ENCODE assay signal across 25 cellular contexts in the genomic region with DNA sequence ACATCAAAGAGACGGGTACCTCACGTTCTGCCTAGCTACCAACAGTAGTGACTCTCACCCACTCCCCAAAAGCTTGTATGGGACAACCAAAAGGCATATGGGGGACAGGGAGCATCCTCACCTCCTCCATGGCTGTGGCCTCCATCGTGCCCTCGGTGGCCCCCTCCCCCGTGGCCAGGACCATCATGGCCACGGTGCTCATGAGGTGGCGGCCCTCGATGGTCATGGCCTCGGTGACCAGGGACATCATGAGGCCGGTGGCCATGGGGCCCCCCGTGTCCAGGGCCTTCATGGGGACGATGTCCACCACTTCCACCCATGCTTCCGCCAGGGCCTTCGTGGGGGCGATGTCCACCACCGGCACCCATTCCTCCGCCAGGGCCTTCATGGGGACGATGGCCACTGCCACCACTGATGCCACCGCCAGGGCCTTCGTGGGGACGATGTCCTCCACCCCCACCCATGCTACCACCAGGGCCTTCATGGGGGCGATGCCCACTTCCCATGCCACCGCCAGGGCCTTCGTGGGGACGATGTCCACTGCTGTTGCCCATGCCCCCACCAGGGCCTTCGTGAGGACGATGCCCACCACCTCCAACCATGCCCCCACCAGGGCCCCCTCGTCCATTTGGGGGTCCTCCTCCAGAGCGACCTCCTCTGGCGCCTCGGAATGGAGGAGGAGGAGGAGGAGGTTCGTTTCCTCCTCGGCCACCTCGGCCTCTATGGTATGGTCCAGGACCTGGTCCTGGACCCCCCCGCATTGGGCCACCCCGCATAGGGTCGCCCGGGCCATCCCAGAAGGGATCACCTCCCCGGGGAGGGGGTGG. TPM values are rescaled to one million over a fixed set of nuclear protein-coding genes. Genes with fewer than 3 reads are reported as not detected.
DNase-seq lines count a peak whose midpoint lies in the region; ATAC-seq and TF ChIP-seq lines count a peak whose summit lies in the region.
"Had no signal": no experiment of that assay in that cellular context is flagged by ENCODE, and none has a peak within 500 bp of the region (broad histone marks: within the 10 kb centered on the region; RNA-seq: fewer than 3 reads in every experiment).

No MANE protein-coding gene starts in this region.

- H3K9me3 ChIP-seq in SK-N-SH, result no peaks in the 10 kb centered on the region
- no peaks in the 10 kb centered on the region for H3K9me3 ChIP-seq in vagina
- H3K9me3 ChIP-seq: adrenal gland, breast epithelium, Caco-2, ovary, sigmoid colon, tibial artery had no signal

- no peak for TF ChIP-seq POLR2A in vagina (IDR thresholded peaks at IDR 0.05)

- H3K79me2 ChIP-seq in SK-N-SH (ENCODE audit: insufficient read depth), result no peaks in the 10 kb centered on the region

- H2AFZ ChIP-seq in SK-N-SH (ENCODE audit: low read depth), result no peak overlapping the region

- intact Hi-C loops in posterior vena cava (cut with DNase I), result no loop called here
- intact Hi-C loops in vagina (cut with DNase I), result no loop called here

- no peaks in the 10 kb centered on the region for H3K9me2 ChIP-seq in SK-N-SH

- CTCF ChIA-PET in SK-N-SH (lab: Yijun Ruan, JAX), result interaction anchor here (1.6 to 9.9 kb wide), 3 partner anchors 8 to 58 kb away, joined by 7 to 118 read pairs (median 18); no protein-coding TSS in a partner anchor

- 97% methylated on average over 17 of the region's 39 CpGs for WGBS in SK-N-SH (ENCODE audit: low lambda C conversion rate)

- H3K4me3 ChIP-seq in SK-N-SH (ENCODE audit: low read depth in 2 of 2, low read length in 1 of 2) (no peak overlapping the region), vagina (no peak overlapping the region)
- peak overlapping the region; percentile 28 for H3K4me3 ChIP-seq in Jurkat, Clone E6-1 (ENCODE audit: low read length)
- H3K4me3 ChIP-seq: adrenal gland, breast epithelium, lung, ovary, sigmoid colon, tibial artery had no signal

- H3K27ac ChIP-seq in SK-N-SH (ENCODE audit: low read depth in 2 of 2, low read length in 1 of 2), result no peak overlapping the region
- H3K27ac ChIP-seq in vagina, result no peak overlapping the region
- H3K27ac ChIP-seq: adrenal gland, breast epithelium, ovary, sigmoid colon, tibial artery had no signal

- DNase-seq in SK-N-SH (peak; percentile 33), left lobe of liver (ENCODE audit: low spot score) (no peak), posterior vena cava (ENCODE audit: low spot score) (peak; percentile 78), vagina (ENCODE audit: extremely low spot score in 2 of 2) (no peak)
- no peak for DNase-seq in Jurkat, Clone E6-1 (ENCODE audit: low read depth, low spot score)
- DNase-seq in activated CD8-positive, alpha-beta memory T cell treated with anti-CD3 and anti-CD28 coated beads for 24 hours, result no peak
- DNase-seq: activated CD4-positive, alpha-beta T cell treated with anti-CD3 and anti-CD28 coated beads, Interleukin-2, amount 10 ng/mL, durations not matched to agents 24 days and 14 days; activated CD8-positive, alpha-beta memory T cell treated with anti-CD3 and anti-CD28 coated beads, Interleukin-2, amount 50 U/mL, for 4 hours; activated effector memory CD4-positive, alpha-beta T cell treated with anti-CD3 and anti-CD28 coated beads, Interleukin-2, amount 50 U/mL, for 16 hours; adrenal gland; Caco-2; cortex of kidney; EL; MM.1S; NCI-H1436 treated with DMSO at 0.1 percent for 48 hours; NCI-H526 treated with DMSO at 0.1 percent for 48 hours; ovary; sigmoid colon; SW 1271; tibial artery had no signal

- H4K20me1 ChIP-seq in SK-N-SH (ENCODE audit: insufficient read depth), result no peaks in the 10 kb centered on the region

- TF ChIP-seq RAD21 in SK-N-SH (IDR thresholded peaks at IDR 0.05; ENCODE audit: low read length), result no peak

- H3K27me3 ChIP-seq in SK-N-SH (ENCODE audit: insufficient read depth), result no peaks in the 10 kb centered on the region
- H3K27me3 ChIP-seq in vagina, result no peaks in the 10 kb centered on the region
- H3K27me3 ChIP-seq: adrenal gland, breast epithelium, ovary, sigmoid colon, tibial artery had no signal

- POLR2A ChIA-PET in SK-N-SH (lab: Yijun Ruan, JAX), result interaction anchor here (1.2 to 1.6 kb wide), 3 partner anchors 9 to 15 kb away, joined by 3 to 18 read pairs (median 3); no protein-coding TSS in a partner anchor

- H3F3A ChIP-seq in SK-N-SH (replicated peaks; ENCODE audit: insufficient read depth), result peaks cover 37% of the 10 kb centered on the region

- no peak overlapping the region for H3K9ac ChIP-seq in SK-N-SH

- H3K36me3 ChIP-seq in SK-N-SH (replicated peaks in 1 of 2; ENCODE audit: control insufficient read depth in 1 of 2, insufficient read depth in 2 of 2, low read length in 1 of 2), result peaks cover 45 to 67% of the 10 kb centered on the region in 2 experiments
- H3K36me3 ChIP-seq in vagina, result peaks cover 14 to 68% of the 10 kb centered on the region in 2 donors
- H3K36me3 ChIP-seq: ovary had no signal

- ATAC-seq in SK-N-SH treated with all-trans-retinoic acid at 6 μM for 48 hours, result no peak
- ATAC-seq in left lobe of liver, result peak; percentile 6
- ATAC-seq in HG02642 (IDR thresholded peaks at IDR 0.05; ENCODE audit: poor library complexity, unreplicated experiment), result no peak
- ATAC-seq: stimulated activated memory B cell treated with anti-CD40 and anti-IgM and Interleukin-4, amounts not matched to agents 10 μg/mL and 1 μg/mL and 100 μg/mL, for 72 hours had no signal

- TF ChIP-seq CTCF in SK-N-SH (IDR thresholded peaks at IDR 0.05) (no peak), vagina (IDR thresholded peaks at IDR 0.05) (no peak)

- H3K4me1 ChIP-seq in SK-N-SH (ENCODE audit: control insufficient read depth in 1 of 2, insufficient read depth in 2 of 2, low read depth in 1 of 2, low read length in 1 of 2) (no peaks in the 10 kb centered on the region), vagina (no peaks in the 10 kb centered on the region)
- H3K4me1 ChIP-seq: adrenal gland, breast epithelium, Caco-2, sigmoid colon, tibial artery had no signal

- no peak overlapping the region for H3K4me2 ChIP-seq in SK-N-SH

- TF ChIP-seq EP300 in SK-N-SH (IDR thresholded peaks at IDR 0.05; ENCODE audit: borderline replicate concordance in 1 of 2, low read depth in 1 of 2, low read length in 1 of 2), result no peak

TF ChIP-seq in SK-N-SH, 30 proteins besides CTCF, POLR2A, EP300 and RAD21:
- TF ChIP-seq SIN3A (IDR thresholded peaks at IDR 0.05; ENCODE audit: borderline replicate concordance, low read depth, low read length) (no peak), POLR2AphosphoS5 (IDR thresholded peaks at IDR 0.05; ENCODE audit: low read depth, low read length) (peak; percentile 28; the same call in 1 of the 2 replicates), CHD2 (IDR thresholded peaks at IDR 0.05; ENCODE audit: low read length, partially characterized antibody) (no peak)

TF ChIP-seq in SK-N-SH treated with all-trans-retinoic acid at 6 μM for 48 hours, 23 proteins besides CTCF, POLR2A, EP300 and RAD21:
- no peak for TF ChIP-seq ZNF8 (CRISPR knock-in tag; IDR thresholded peaks at IDR 0.05)
TF ChIP-seq in SK-N-SH treated with all-trans-retinoic acid at 6 μM for 48 hours: peak in this region for 0.

RNA-seq across cellular contexts. Expression of gene PPP1R10, which starts 15.0 kb away (rescaled TPM):
- polyA plus RNA-seq in SK-N-SH (2012; rRNA removed), result 16.8 and 22.1 TPM in 2 replicates
- 11.9 and 13.4 TPM in 2 replicates for polyA plus RNA-seq in SK-N-SH (2012; cell fraction: cytosol; rRNA removed)
- polyA plus RNA-seq in SK-N-SH (2012; cell fraction: nucleus; rRNA removed), result 36.9 and 46.7 TPM in 2 replicates
- polyA plus RNA-seq in Jurkat, Clone E6-1 (2012; ENCODE audit: insufficient read depth, insufficient read length), result 29.9 TPM
- 49.8 TPM for total RNA-seq in left lobe of liver
- 10 to 100 TPM; 35.2 to 50.7 TPM for total RNA-seq in posterior vena cava
- 52.5 TPM for total RNA-seq in vagina

RNA-seq across cellular contexts. Expression of gene MRPS18B, which starts 15.6 kb away (rescaled TPM):
- polyA plus RNA-seq in SK-N-SH (2012; rRNA removed), result 45.2 and 51.1 TPM in 2 replicates
- polyA plus RNA-seq in SK-N-SH (2012; cell fraction: cytosol; rRNA removed), result 40.9 and 47.8 TPM in 2 replicates
- 14.5 and 18.0 TPM in 2 replicates for polyA plus RNA-seq in SK-N-SH (2012; cell fraction: nucleus; rRNA removed)
- 101 TPM for polyA plus RNA-seq in Jurkat, Clone E6-1 (2012; ENCODE audit: insufficient read depth, insufficient read length)
- 53.3 TPM for total RNA-seq in left lobe of liver
- 10 to 100 TPM; 27.8 to 29.6 TPM for total RNA-seq in posterior vena cava
- 21.6 TPM for total RNA-seq in vagina

RNA-seq across cellular contexts. Expression of gene ATAT1, which starts 24.6 kb away (rescaled TPM):
- polyA plus RNA-seq in SK-N-SH (2012; rRNA removed), result 35.4 and 36.2 TPM in 2 replicates
- polyA plus RNA-seq in SK-N-SH (2012; cell fraction: cytosol; rRNA removed), result 27.5 TPM in 2 replicates
- polyA plus RNA-seq in SK-N-SH (2012; cell fraction: nucleus; rRNA removed), result 170 and 237 TPM in 2 replicates
- 46.1 TPM for polyA plus RNA-seq in Jurkat, Clone E6-1 (2012; ENCODE audit: insufficient read depth, insufficient read length)
- total RNA-seq in left lobe of liver (5.1 TPM), posterior vena cava (1 to 10 TPM; 5.2 to 7.2 TPM), vagina (13.3 TPM)

RNA-seq across cellular contexts. Expression of gene ABCF1, which starts 30.8 kb away (rescaled TPM):
- polyA plus RNA-seq in SK-N-SH (2012; rRNA removed), result 42.5 and 53.4 TPM in 2 replicates
- 38.9 and 40.2 TPM in 2 replicates for polyA plus RNA-seq in SK-N-SH (2012; cell fraction: cytosol; rRNA removed)
- 62.5 and 80.8 TPM in 2 replicates for polyA plus RNA-seq in SK-N-SH (2012; cell fraction: nucleus; rRNA removed)
- polyA plus RNA-seq in Jurkat, Clone E6-1 (2012; ENCODE audit: insufficient read depth, insufficient read length), result 71.5 TPM
- 24.4 TPM for total RNA-seq in left lobe of liver
- total RNA-seq in posterior vena cava, result 10 to 100 TPM; 39.4 to 42.3 TPM
- total RNA-seq in vagina, result 29.5 TPM

RNA-seq across cellular contexts. Expression of gene C6orf136, which starts 44.9 kb away (rescaled TPM):
- polyA plus RNA-seq in SK-N-SH (2012; rRNA removed), result 11.7 and 14.3 TPM in 2 replicates
- polyA plus RNA-seq in SK-N-SH (2012; cell fraction: cytosol; rRNA removed), result 8.6 and 11.0 TPM in 2 replicates
- 58.1 and 80.2 TPM in 2 replicates for polyA plus RNA-seq in SK-N-SH (2012; cell fraction: nucleus; rRNA removed)
- 32.3 TPM for polyA plus RNA-seq in Jurkat, Clone E6-1 (2012; ENCODE audit: insufficient read depth, insufficient read length)
- 13.8 TPM for total RNA-seq in left lobe of liver
- 10 to 100 TPM in 1 of 2 donors, 1 to 10 TPM in 1; 8.5 to 13.4 TPM for total RNA-seq in posterior vena cava
- total RNA-seq in vagina, result 15.7 TPM

Comparison
In these comparisons a context has a peak if more than half of its experiments do, and no peak if none do; other contexts are left out.
1. DNase-seq: peak in SK-N-SH (single experiment) and posterior vena cava (single experiment); none in Jurkat, Clone E6-1 (single experiment), left lobe of liver (single experiment), vagina (0 of 2) and activated CD8-positive, alpha-beta memory T cell treated with anti-CD3 and anti-CD28 coated beads for 24 hours (single experiment).